28 cellular contexts compared by ENCODE assay signal in the genomic region with DNA sequence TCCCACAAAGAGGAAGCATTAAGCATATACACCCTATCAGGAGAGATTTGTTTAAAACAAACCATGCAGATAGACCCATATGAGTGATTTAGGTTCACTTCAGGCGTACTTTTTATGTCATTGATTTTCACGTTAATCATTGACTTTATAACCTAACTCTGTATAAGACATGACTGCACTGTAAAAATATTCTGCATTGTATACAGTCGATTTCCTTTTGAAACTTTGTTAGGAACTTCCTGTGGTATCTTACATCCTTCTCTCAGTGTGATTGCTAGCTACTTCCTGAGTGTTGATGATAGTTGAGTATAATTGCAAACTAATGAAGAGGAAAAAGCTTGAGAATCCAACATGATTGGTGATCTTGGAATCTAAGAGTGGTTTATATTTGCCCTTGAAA.
A peak's percentile ranks its signal among the peaks of the same experiment; 100 is the strongest.
DNase-seq lines count a peak whose midpoint lies in the region; ATAC-seq and TF ChIP-seq lines count a peak whose summit lies in the region.
"Had no signal": no experiment of that assay in that cellular context is flagged by ENCODE, and none has a peak within 500 bp of the region (broad histone marks: within the 10 kb centered on the region; RNA-seq: fewer than 3 reads in every experiment).

No MANE protein-coding gene starts in this region.

- H3K36me3 ChIP-seq in BLaER1 (no peaks in the 10 kb centered on the region), neural progenitor cell (no peaks in the 10 kb centered on the region)
- H3K36me3 ChIP-seq: adrenal gland, colonic mucosa, upper lobe of right lung had no signal

- H3K36me3 Mint-ChIP-seq in neural progenitor cell: no peaks in the 10 kb centered on the region
- H3K36me3 Mint-ChIP-seq: stimulated activated effector memory CD8-positive, alpha-beta T cell treated with anti-CD3 and anti-CD28 coated beads, Interleukin-12 subunit alpha, Interleukin-12 subunit beta, amount 100 ng/mL, for 72 hours had no signal

- H3K4me1 Mint-ChIP-seq in neural progenitor cell: peaks cover 5% of the 10 kb centered on the region
- H3K4me1 Mint-ChIP-seq: stimulated activated effector memory CD8-positive, alpha-beta T cell treated with anti-CD3 and anti-CD28 coated beads, Interleukin-12 subunit alpha, Interleukin-12 subunit beta, amount 100 ng/mL, for 72 hours had no signal

- H3K27me3 ChIP-seq in BLaER1: no peaks in the 10 kb centered on the region
- H3K27me3 ChIP-seq in neural progenitor cell: no peaks in the 10 kb centered on the region
- H3K27me3 ChIP-seq: adrenal gland, colonic mucosa, upper lobe of right lung had no signal

- H3K4me3 ChIP-seq in BLaER1 (no peak overlapping the region), neural progenitor cell (no peak overlapping the region)
- H3K4me3 ChIP-seq: adrenal gland, colonic mucosa, GM12878, K562, upper lobe of right lung had no signal

- H3K4me3 Mint-ChIP-seq in neural progenitor cell: no peak overlapping the region
- H3K4me3 Mint-ChIP-seq: activated T-cell treated with anti-CD3 and anti-CD28 coated beads, Interleukin-2, amount 50 U/mL, for 4 hours; stimulated activated effector memory CD8-positive, alpha-beta T cell treated with anti-CD3 and anti-CD28 coated beads, Interleukin-12 subunit alpha, Interleukin-12 subunit beta, amount 100 ng/mL, for 72 hours had no signal

- no peaks in the 10 kb centered on the region for H3K79me2 ChIP-seq in neural progenitor cell (ENCODE audit: low read depth)

- peaks cover 5% of the 10 kb centered on the region for H3K27me3 Mint-ChIP-seq in neural progenitor cell (ENCODE audit: insufficient read depth, low read depth)

- no peaks in the 10 kb centered on the region for H3K9me3 Mint-ChIP-seq in neural progenitor cell

- H4K20me1 ChIP-seq in BLaER1: no peaks in the 10 kb centered on the region
- no peaks in the 10 kb centered on the region for H4K20me1 ChIP-seq in neural progenitor cell (ENCODE audit: low read depth)

- no peak for TF ChIP-seq CTCF in neural progenitor cell (IDR thresholded peaks at IDR 0.05)

- H3K27ac ChIP-seq in BLaER1 (peak overlapping the region; percentile 1; the same call in 1 of the 2 replicates), neural progenitor cell (no peak overlapping the region)
- H3K27ac ChIP-seq: adrenal gland, colonic mucosa, upper lobe of right lung had no signal

- H3K9me3 ChIP-seq in BLaER1: no peaks in the 10 kb centered on the region
- H3K9me3 ChIP-seq in neural progenitor cell (ENCODE audit: low read depth): no peaks in the 10 kb centered on the region
- H3K9me3 ChIP-seq: adrenal gland, colonic mucosa, upper lobe of right lung had no signal

- H3K4me2 ChIP-seq in BLaER1: peak overlapping the region; percentile 48
- no peak overlapping the region for H3K4me2 ChIP-seq in neural progenitor cell

- no peak overlapping the region for H3K27ac Mint-ChIP-seq in neural progenitor cell
- H3K27ac Mint-ChIP-seq: stimulated activated effector memory CD8-positive, alpha-beta T cell treated with anti-CD3 and anti-CD28 coated beads, Interleukin-12 subunit alpha, Interleukin-12 subunit beta, amount 100 ng/mL, for 72 hours had no signal

- peak; percentile 26 for DNase-seq in HuH-7 (ENCODE audit: low spot score)
- peak; percentile 60 for DNase-seq in glomerular visceral epithelial cell (ENCODE audit: extremely low spot score)
- DNase-seq in neural progenitor cell (ENCODE audit: low spot score): no peak
- no peak for DNase-seq in NCI-H2081 (lab: John Stamatoyannopoulos, UW)
- no peak for DNase-seq in NCI-H146 treated with DMSO at 0.1 percent for 48 hours (lab: John Stamatoyannopoulos, UW; ENCODE audit: unreplicated experiment)
- DNase-seq: activated naive CD4-positive, alpha-beta T cell; activated T-cell treated with anti-CD3 and anti-CD28 coated beads, Interleukin-2, amount 50 U/mL, for 4 hours; adrenal gland; C1 segment of cervical spinal cord; colonic mucosa; effector memory CD4-positive, alpha-beta T cell; foreskin melanocyte; H7; MM.1S; NCI-H1417; NCI-H510A treated with DMSO at 0.1 percent for 48 hours; retina; SIG-M5; stimulated activated CD4-positive, alpha-beta T cell treated with anti-CD3 and anti-CD28 coated beads, Interleukin-2, amount 100 ng/mL, for 48 hours; substantia nigra; upper lobe of right lung had no signal

- ATAC-seq in HG02759 (IDR thresholded peaks at IDR 0.05; ENCODE audit: unreplicated experiment): no peak
- ATAC-seq in GM18502 (IDR thresholded peaks at IDR 0.05; ENCODE audit: poor library complexity, unreplicated experiment): no peak
- ATAC-seq: activated T-cell treated with anti-CD3 and anti-CD28 coated beads, Interleukin-2, amount 50 U/mL, for 4 hours; esophagus mucosa; GM12878; K562; stimulated activated effector memory CD8-positive, alpha-beta T cell treated with anti-CD3 and anti-CD28 coated beads, Interleukin-12 subunit alpha, Interleukin-12 subunit beta, amount 100 ng/mL, for 72 hours; upper lobe of right lung had no signal

- no peak overlapping the region for H3K9ac ChIP-seq in BLaER1
- H3K9ac ChIP-seq in neural progenitor cell: no peak overlapping the region

- peaks cover 19% of the 10 kb centered on the region for H3K4me1 ChIP-seq in BLaER1
- peaks cover 7% of the 10 kb centered on the region for H3K4me1 ChIP-seq in neural progenitor cell
- H3K4me1 ChIP-seq: adrenal gland, colonic mucosa, upper lobe of right lung had no signal

- no peaks in the 10 kb centered on the region for H3F3A ChIP-seq in neural progenitor cell (ENCODE audit: low read depth)

- H2AFZ ChIP-seq in neural progenitor cell (replicated peaks): peak overlapping the region; percentile 61

Comparison
In these comparisons a context has a peak if more than half of its experiments do, and no peak if none do; other contexts are left out.
1. DNase-seq: peak in HuH-7 (single experiment) and glomerular visceral epithelial cell (single experiment); none in neural progenitor cell (single experiment), NCI-H2081 (0 of 2) and NCI-H146 treated with DMSO at 0.1 percent for 48 hours (single experiment).